In genomic region chr6:11847068-11847467, GRCh38 we compare ENCODE assay signal across 5 cellular contexts.
DNase-seq lines count a peak whose midpoint lies in the region; ATAC-seq, FAIRE-seq and TF ChIP-seq lines count a peak whose summit lies in the region.
"Not testable (repeated sequence)": the region's sequence is repeated elsewhere in the genome, so short reads cannot be mapped to it uniquely, and the experiment has no call there.

No MANE protein-coding gene starts in this region.

- in situ Hi-C loops in GM12878 (cut with MboI); brain microvascular endothelial cell (cut with HindIII; ENCODE audit: low pct_ligation_motif_present, low sequenced_read_pairs): not testable (repeated sequence)

- RAD21 ChIA-PET in GM12878 (lab: Charles Lee; ENCODE audit: unreplicated experiment) = interaction anchor here (0.8 to 1.9 kb wide), 4 partner anchors 11 to 21 kb away, joined by 3 to 5 read pairs (median 4); no protein-coding TSS in a partner anchor

- H4K20me1 ChIP-seq in KMS-11 (ENCODE audit: insufficient read depth); GM12878 (ENCODE audit: control insufficient read depth, insufficient read depth); hepatocyte (ENCODE audit: insufficient read depth, poor library complexity, severe bottlenecking): not testable (repeated sequence)

- H3K18ac ChIP-seq in mesendoderm (ENCODE audit: low read length) = not testable (repeated sequence)

- peak overlapping the region; percentile 9; the same call in 1 of the 2 replicates for H2AFZ ChIP-seq in KMS-11 (ENCODE audit: low read depth)
- H2AFZ ChIP-seq in GM12878 (ENCODE audit: control insufficient read depth, low read depth, low read length); hepatocyte: not testable (repeated sequence)

- not testable (repeated sequence) for H2BK15ac ChIP-seq in mesendoderm (replicated peaks; ENCODE audit: low read depth)

- H3K9ac ChIP-seq in KMS-11; GM12878 (ENCODE audit: control insufficient read depth, insufficient read depth, low read length); mesendoderm (ENCODE audit: low read length): not testable (repeated sequence)

- not testable (repeated sequence) for H3K79me1 ChIP-seq in mesendoderm (ENCODE audit: low read length)

- H3K27ac ChIP-seq in KMS-11 (peak overlapping the region; percentile 58), GM12878 (ENCODE audit: control insufficient read depth, insufficient read depth) (peak overlapping the region; percentile 54), brain microvascular endothelial cell (peak overlapping the region; percentile 79), hepatocyte (peak overlapping the region; percentile 32)
- H3K27ac ChIP-seq in mesendoderm (ENCODE audit: low read depth, low read length) = not testable (repeated sequence)

- not testable (repeated sequence) for H3K36me3 ChIP-seq in KMS-11 (ENCODE audit: insufficient read depth); GM12878 (ENCODE audit: control insufficient read depth in 2 of 2, insufficient read depth in 2 of 2, low read length in 1 of 2); brain microvascular endothelial cell (replicated peaks); hepatocyte (replicated peaks; ENCODE audit: insufficient read depth, low read depth); mesendoderm (ENCODE audit: control insufficient read depth, insufficient read depth, low read length)

- ATAC-seq in GM12878 = not testable (repeated sequence)

- H3K27me3 ChIP-seq in KMS-11 (ENCODE audit: insufficient read depth, low read depth); GM12878 (replicated peaks in 1 of 2; ENCODE audit: control insufficient read depth in 2 of 2, insufficient read depth in 2 of 2, low read length in 1 of 2); brain microvascular endothelial cell (replicated peaks); hepatocyte; mesendoderm (ENCODE audit: insufficient read depth, low read length, poor library complexity): not testable (repeated sequence)

- WGBS in GM12878 (ENCODE audit: insufficient coverage, insufficient replicate concordance, low lambda C conversion rate, missing lambda C conversion rate) = 68% methylated on average over 2 of the region's 2 CpGs
- WGBS in hepatocyte (ENCODE audit: low lambda C conversion rate, missing lambda C conversion rate) = 94% methylated on average over 2 of the region's 2 CpGs
- no CpG with 5 or more reads among the region's 2 CpGs for WGBS in mesendoderm (ENCODE audit: extremely low coverage, insufficient coverage, low lambda C conversion rate)

- H4K5ac ChIP-seq in mesendoderm (ENCODE audit: low read length) = not testable (repeated sequence)

- TF ChIP-seq RAD21 in GM12878 (IDR thresholded peaks at IDR 0.05; ENCODE audit: insufficient read depth, low read depth, low read length) = not testable (repeated sequence)

- intact Hi-C loops in GM12878 (cut with micrococcal nuclease; ENCODE audit: unreplicated experiment) = not testable (repeated sequence)

- H3K4ac ChIP-seq in mesendoderm (ENCODE audit: low read depth, low read length) = peak overlapping the region; percentile 24

- CTCF ChIA-PET in GM12878 (lab: Yijun Ruan, JAX) = interaction anchor here (1.6 kb wide), 1 partner anchor 125 kb away, joined by 5 read pairs; no protein-coding TSS in a partner anchor

- not testable (repeated sequence) for DNase-seq in GM12878 (ENCODE audit: low read depth, low spot score); brain microvascular endothelial cell; hepatocyte (ENCODE audit: low spot score); mesendoderm

- not testable (repeated sequence) for H2BK120ac ChIP-seq in mesendoderm (ENCODE audit: low read depth, low read length)

- H3K9me2 ChIP-seq in hepatocyte (replicated peaks; ENCODE audit: insufficient read depth) = not testable (repeated sequence)

- not testable (repeated sequence) for H2AK5ac ChIP-seq in mesendoderm (ENCODE audit: low read length)

- not testable (repeated sequence) for TF ChIP-seq EP300 in GM12878 (IDR thresholded peaks at IDR 0.05; ENCODE audit: borderline replicate concordance in 1 of 2, control insufficient read depth in 1 of 2, low read depth in 2 of 2, low read length in 2 of 2)

- peaks cover 27% of the 10 kb centered on the region for H3K9me3 ChIP-seq in GM12878 (replicated peaks; ENCODE audit: control insufficient read depth, insufficient read depth, low read length)
- not testable (repeated sequence) for H3K9me3 ChIP-seq in hepatocyte (ENCODE audit: low read depth)

- not testable (repeated sequence) for H3K23ac ChIP-seq in mesendoderm (ENCODE audit: low read length)

- BruUV-seq in GM12878 (replicated peaks; lab: Mats Ljungman, UMichigan) = not testable (repeated sequence)

- not testable (repeated sequence) for FAIRE-seq in GM12878 (lab: Jason Lieb, UNC)

- H3K4me2 ChIP-seq in KMS-11 = peak overlapping the region; percentile 71
- not testable (repeated sequence) for H3K4me2 ChIP-seq in GM12878 (ENCODE audit: control insufficient read depth, insufficient read depth); hepatocyte; mesendoderm (ENCODE audit: low read length)

- H3K79me2 ChIP-seq in KMS-11 (ENCODE audit: insufficient read depth, low read depth); GM12878 (ENCODE audit: control insufficient read depth, insufficient read depth, low read length); hepatocyte; mesendoderm (ENCODE audit: control insufficient read depth, insufficient read depth, low read length): not testable (repeated sequence)

- TF ChIP-seq POLR2A in GM12878 (IDR thresholded peaks at IDR 0.05; ENCODE audit: low read depth, low read length) = not testable (repeated sequence)

- TF ChIP-seq CTCF in KMS-11 (conservative IDR thresholded peaks at IDR 0.05; ENCODE audit: low read depth, low read length); GM12878 (IDR thresholded peaks at IDR 0.05 in 2 of 3, conservative IDR thresholded peaks at IDR 0.05 in 1 of 3; ENCODE audit: control insufficient read depth in 2 of 3, extremely low read depth in 1 of 3, insufficient read depth in 1 of 3, low read depth in 3 of 3, low read length in 3 of 3); brain microvascular endothelial cell (IDR thresholded peaks at IDR 0.05; ENCODE audit: low read depth, low read length, missing control alignments); hepatocyte (IDR thresholded peaks at IDR 0.05; ENCODE audit: poor library complexity): not testable (repeated sequence)

- peaks cover 53% of the 10 kb centered on the region for H3K4me1 ChIP-seq in KMS-11 (ENCODE audit: low read depth, poor library complexity, severe bottlenecking)
- peaks cover 13% of the 10 kb centered on the region; the same call in 1 of the 2 replicates for H3K4me1 ChIP-seq in GM12878 (ENCODE audit: control insufficient read depth, insufficient read depth, low read length)
- not testable (repeated sequence) for H3K4me1 ChIP-seq in hepatocyte (ENCODE audit: insufficient read depth); mesendoderm (ENCODE audit: control insufficient read depth, low read depth, low read length)

- not testable (repeated sequence) for H2BK5ac ChIP-seq in mesendoderm (ENCODE audit: low read length)

- H3K56ac ChIP-seq in mesendoderm (ENCODE audit: low read length) = not testable (repeated sequence)

- not testable (repeated sequence) for H3K4me3 ChIP-seq in KMS-11 (IDR thresholded peaks at IDR 0.05; ENCODE audit: insufficient read depth, low read depth, low read length); GM12878; brain microvascular endothelial cell (ENCODE audit: low read depth, low read length); hepatocyte; mesendoderm (ENCODE audit: low read length)

- SMC1A ChIA-PET in GM12878 (lab: Charles Lee; ENCODE audit: uncharacterized antibody, unreplicated experiment) = interaction anchor here (0.6 to 1.8 kb wide), 5 partner anchors 9 to 414 kb away, joined by 3 to 7 read pairs (median 4); no protein-coding TSS in a partner anchor

- H4K8ac ChIP-seq in mesendoderm (ENCODE audit: low read depth, low read length) = not testable (repeated sequence)

- POLR2A ChIA-PET in GM12878 (lab: Charles Lee) = not testable (repeated sequence)

TF ChIP-seq in GM12878, 131 proteins besides CTCF, POLR2A, EP300 and RAD21:
- 0 out of 2 replicates have a peak, but pooled peaks have one; percentile 61 for TF ChIP-seq CBX5 (IDR thresholded peaks at IDR 0.05; ENCODE audit: low read depth)
- peak; percentile 58 for TF ChIP-seq KLF5 (IDR thresholded peaks at IDR 0.05; ENCODE audit: partially characterized antibody)
